8 cellular contexts compared by ENCODE assay signal in genomic region chr12:75505706-75506312, GRCh38. TPM values are rescaled to one million over a fixed set of nuclear protein-coding genes. Genes with fewer than 3 reads are reported as not detected.
A peak's percentile ranks its signal among the peaks of the same experiment; 100 is the strongest.
DNase-seq lines count a peak whose midpoint lies in the region; ATAC-seq, FAIRE-seq and TF ChIP-seq lines count a peak whose summit lies in the region.
"Had no signal": no experiment of that assay in that cellular context is flagged by ENCODE, and none has a peak within 500 bp of the region (broad histone marks: within the 10 kb centered on the region; RNA-seq: fewer than 3 reads in every experiment).

No MANE protein-coding gene starts in this region.

- no peaks in the 10 kb centered on the region for H3K36me3 Mint-ChIP-seq in astrocyte (ENCODE audit: low read depth, unreplicated experiment)

- H3K27ac Mint-ChIP-seq in astrocyte (ENCODE audit: unreplicated experiment) = no peak overlapping the region
- H3K27ac Mint-ChIP-seq: T-helper 1 cell treated with Interleukin-12 subunit alpha and Interleukin-12 subunit beta and Interleukin-4 antibody, amounts not matched to agents 30 μg/mL and 1 μg/mL, for 36 hours had no signal

- H3K9ac ChIP-seq in astrocyte (ENCODE audit: low read length) = no peak overlapping the region

- H3K9me3 ChIP-seq in astrocyte (ENCODE audit: insufficient read depth, low read depth, low read length) = no peaks in the 10 kb centered on the region

- DNase-seq in GM10248 (ENCODE audit: extremely low spot score) = no peak
- DNase-seq in astrocyte (ENCODE audit: low read depth) = no peak
- DNase-seq in midbrain (lab: John Stamatoyannopoulos, UW) = peak; percentile 19
- no peak for DNase-seq in caudate nucleus (lab: John Stamatoyannopoulos, UW)
- DNase-seq in T1000 (lab: John Stamatoyannopoulos, UW) = no peak

- ATAC-seq in HG03442 (IDR thresholded peaks at IDR 0.05; ENCODE audit: unreplicated experiment) (peak; percentile 54), GM21723 (IDR thresholded peaks at IDR 0.05; ENCODE audit: unreplicated experiment) (no peak)

- H2AFZ ChIP-seq in astrocyte (ENCODE audit: low read depth, low read length) = no peak overlapping the region

- POLR2A ChIA-PET in GM10248 (lab: Yijun Ruan, JAX) = no interaction called here

- H3K79me2 ChIP-seq in astrocyte (ENCODE audit: insufficient read depth, low read length) = peaks cover 48% of the 10 kb centered on the region

- H3K4me3 Mint-ChIP-seq in astrocyte (ENCODE audit: unreplicated experiment) = no peak overlapping the region
- H3K4me3 Mint-ChIP-seq: T-helper 1 cell treated with Interleukin-12 subunit alpha and Interleukin-12 subunit beta and Interleukin-4 antibody, amounts not matched to agents 30 μg/mL and 1 μg/mL, for 36 hours had no signal

- no peaks in the 10 kb centered on the region for H3K27me3 ChIP-seq in astrocyte (ENCODE audit: insufficient read depth, low read length)

- no peak overlapping the region for H3K4me3 ChIP-seq in astrocyte (ENCODE audit: insufficient read depth, low read depth, low read length)

- CTCF ChIA-PET in GM10248 (lab: Yijun Ruan, JAX) = interaction anchor here (1.1 to 2.8 kb wide), 8 partner anchors 10 to 664 kb away, joined by 3 to 30 read pairs (median 8); partner anchors contain the start of genes GLIPR1L1 and GLIPR1L2

- no peaks in the 10 kb centered on the region for H3K9me3 Mint-ChIP-seq in astrocyte (ENCODE audit: unreplicated experiment)
- H3K9me3 Mint-ChIP-seq: T-helper 1 cell treated with Interleukin-12 subunit alpha and Interleukin-12 subunit beta and Interleukin-4 antibody, amounts not matched to agents 30 μg/mL and 1 μg/mL, for 36 hours had no signal

- H4K20me1 ChIP-seq in astrocyte (ENCODE audit: insufficient read depth, low read length) = peaks cover 16% of the 10 kb centered on the region

- H3K4me1 ChIP-seq in astrocyte (ENCODE audit: insufficient read depth, low read length) = peaks cover 5% of the 10 kb centered on the region

- H3K4me2 ChIP-seq in astrocyte (ENCODE audit: low read length) = no peak overlapping the region

- peak; percentile 60 for TF ChIP-seq CTCF in GM10248 (IDR thresholded peaks at IDR 0.05; ENCODE audit: control extremely low read depth, extremely low read depth, low read depth, missing control alignments)
- peak; percentile 74 for TF ChIP-seq CTCF in astrocyte (IDR thresholded peaks at IDR 0.05; ENCODE audit: insufficient read depth, low read depth, low read length)

- H3K27ac ChIP-seq in astrocyte (ENCODE audit: low read depth, low read length) (peak overlapping the region; percentile 12), caudate nucleus (ENCODE audit: low read depth, low read length) (no peak overlapping the region)

- FAIRE-seq in astrocyte (lab: Jason Lieb, UNC) = peak; percentile 34

- peaks cover 18% of the 10 kb centered on the region for H3K4me1 Mint-ChIP-seq in astrocyte (ENCODE audit: low read depth, unreplicated experiment)

- H3K27me3 Mint-ChIP-seq in astrocyte (ENCODE audit: low read depth, unreplicated experiment) = no peaks in the 10 kb centered on the region

- peaks cover 51% of the 10 kb centered on the region for H3K36me3 ChIP-seq in astrocyte (ENCODE audit: insufficient read depth, low read length)

RNA-seq across cellular contexts. Expression of gene KRR1, which starts 5.6 kb away (rescaled TPM):
- total RNA-seq in astrocyte = 48.4 and 56.9 TPM in 2 replicates

RNA-seq across cellular contexts. Expression of gene GLIPR1, which starts 25.3 kb away (rescaled TPM):
- total RNA-seq in astrocyte = 220 and 232 TPM in 2 replicates
